Comparison of ENCODE assay signal across 12 cellular contexts in the genomic region with DNA sequence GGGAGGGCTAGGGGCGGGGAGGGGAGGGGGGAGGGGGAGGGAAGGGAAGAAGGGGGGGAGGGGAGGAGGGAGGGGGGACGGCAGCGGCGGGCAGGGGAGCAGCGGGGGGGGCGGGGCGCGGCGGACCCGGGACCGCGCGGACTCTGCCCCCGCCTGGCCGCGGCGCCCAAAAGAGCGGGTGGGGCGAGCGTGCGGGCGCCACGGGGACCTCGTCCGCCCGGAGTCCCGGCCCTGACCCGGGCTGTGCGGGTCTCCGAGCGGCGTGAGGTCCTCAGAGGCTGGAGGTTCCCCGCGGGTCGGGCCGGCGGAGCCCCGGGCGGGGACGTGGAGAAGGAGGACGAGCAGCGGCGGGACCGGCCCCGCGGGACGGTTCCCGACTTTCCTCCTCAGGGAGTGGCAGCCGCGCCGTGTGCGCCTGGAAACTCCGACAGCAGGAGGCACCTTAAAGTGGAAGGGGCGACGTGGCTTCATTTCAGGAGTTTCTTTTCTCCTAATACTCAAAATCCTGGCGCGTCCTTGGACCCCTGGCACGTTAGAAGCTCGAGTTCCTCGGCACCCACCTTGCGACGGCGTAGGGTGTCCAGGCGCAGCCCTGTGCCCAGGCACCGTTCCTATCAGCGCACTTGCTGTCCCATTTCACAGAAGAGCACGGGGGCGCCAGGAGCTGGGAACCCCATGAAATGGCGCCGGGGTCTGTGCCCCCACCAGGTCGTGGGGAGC. TPM values are rescaled to one million over a fixed set of nuclear protein-coding genes. Genes with fewer than 3 reads are reported as not detected.
A peak's percentile ranks its signal among the peaks of the same experiment; 100 is the strongest.
DNase-seq lines count a peak whose midpoint lies in the region; ATAC-seq and TF ChIP-seq lines count a peak whose summit lies in the region.
"Had no signal": no experiment of that assay in that cellular context is flagged by ENCODE, and none has a peak within 500 bp of the region (broad histone marks: within the 10 kb centered on the region; RNA-seq: fewer than 3 reads in every experiment).

No MANE protein-coding gene starts in this region.

- no peaks in the 10 kb centered on the region for H3K36me3 Mint-ChIP-seq in natural killer cell
- H3K36me3 Mint-ChIP-seq in natural killer cell treated with Interleukin-12 subunit alpha and Interleukin-12 subunit beta and Interleukin-15 and Interleukin-18, amount 100 ng/mL, for 72 hours = no peaks in the 10 kb centered on the region
- H3K36me3 Mint-ChIP-seq: naive thymus-derived CD4-positive, alpha-beta T cell had no signal

- TF ChIP-seq CTCF in natural killer cell (IDR thresholded peaks at IDR 0.05) = no peak
- no peak for TF ChIP-seq CTCF in body of pancreas (IDR thresholded peaks at IDR 0.05)
- TF ChIP-seq CTCF in mucosa of descending colon (IDR thresholded peaks at IDR 0.05) = no peak

- peaks cover 0 to 21% of the 10 kb centered on the region in 2 donors for H3K4me1 Mint-ChIP-seq in natural killer cell
- peaks cover 0 to 3% of the 10 kb centered on the region in 2 donors for H3K4me1 Mint-ChIP-seq in natural killer cell treated with Interleukin-12 subunit alpha and Interleukin-12 subunit beta and Interleukin-15 and Interleukin-18, amount 100 ng/mL, for 72 hours (ENCODE audit: low read depth in 2 of 2)

- H3K27me3 Mint-ChIP-seq in natural killer cell (ENCODE audit: low read depth in 2 of 2) = peaks cover 14 to 29% of the 10 kb centered on the region in 2 donors
- peaks cover 22 to 25% of the 10 kb centered on the region in 2 donors for H3K27me3 Mint-ChIP-seq in natural killer cell treated with Interleukin-12 subunit alpha and Interleukin-12 subunit beta and Interleukin-15 and Interleukin-18, amount 100 ng/mL, for 72 hours

- H3K9me3 Mint-ChIP-seq in natural killer cell = no peaks in the 10 kb centered on the region
- no peaks in the 10 kb centered on the region for H3K9me3 Mint-ChIP-seq in natural killer cell treated with Interleukin-12 subunit alpha and Interleukin-12 subunit beta and Interleukin-15 and Interleukin-18, amount 100 ng/mL, for 72 hours

- TF ChIP-seq POLR2A in body of pancreas (IDR thresholded peaks at IDR 0.05) = no peak

- no peak overlapping the region for H3K27ac Mint-ChIP-seq in natural killer cell
- H3K27ac Mint-ChIP-seq in natural killer cell treated with Interleukin-12 subunit alpha and Interleukin-12 subunit beta and Interleukin-15 and Interleukin-18, amount 100 ng/mL, for 72 hours = no peak overlapping the region
- H3K27ac Mint-ChIP-seq: naive thymus-derived CD4-positive, alpha-beta T cell had no signal

- ATAC-seq in natural killer cell = no peak
- no peak for ATAC-seq in natural killer cell treated with Interleukin-12 subunit alpha and Interleukin-12 subunit beta and Interleukin-15 and Interleukin-18, amount 100 ng/mL, for 72 hours
- ATAC-seq in body of pancreas = no peak
- peak; percentile 30 for ATAC-seq in mucosa of descending colon
- ATAC-seq in GM18519 (IDR thresholded peaks at IDR 0.05; ENCODE audit: low FRiP score, unreplicated experiment) = no peak
- ATAC-seq: naive thymus-derived CD4-positive, alpha-beta T cell had no signal

- H3K27ac ChIP-seq in body of pancreas = peak overlapping the region; percentile 55 to 69 (median 60)
- H3K27ac ChIP-seq: SJCRH30 had no signal

- 29 to 67% methylated on average over 3 to 58 of the region's 71 CpGs for WGBS in body of pancreas, 2 donors

- H3K4me1 ChIP-seq in body of pancreas (peaks cover 52% of the 10 kb centered on the region), mucosa of descending colon (ENCODE audit: low read depth) (peaks cover 31% of the 10 kb centered on the region)
- H3K4me1 ChIP-seq: SJCRH30 had no signal

- H3K4me3 ChIP-seq in body of pancreas (no peak overlapping the region), mucosa of descending colon (no peak overlapping the region)
- H3K4me3 ChIP-seq: SJCRH30 had no signal

- H3K4me3 Mint-ChIP-seq in natural killer cell = peak overlapping the region; percentile 50
- H3K4me3 Mint-ChIP-seq in natural killer cell treated with Interleukin-12 subunit alpha and Interleukin-12 subunit beta and Interleukin-15 and Interleukin-18, amount 100 ng/mL, for 72 hours = no peak overlapping the region

- H3K36me3 ChIP-seq in body of pancreas (replicated peaks in 1 of 2; ENCODE audit: insufficient read depth in 1 of 2, low read depth in 2 of 2) (no peaks in the 10 kb centered on the region), mucosa of descending colon (ENCODE audit: low read depth) (no peaks in the 10 kb centered on the region)
- H3K36me3 ChIP-seq: SJCRH30 had no signal

- peaks cover 0 to 15% of the 10 kb centered on the region in 2 donors for H3K27me3 ChIP-seq in body of pancreas
- H3K27me3 ChIP-seq: SJCRH30 had no signal

- H3K9me3 ChIP-seq in body of pancreas = no peaks in the 10 kb centered on the region
- H3K9me3 ChIP-seq in mucosa of descending colon = no peaks in the 10 kb centered on the region
- H3K9me3 ChIP-seq: SJCRH30 had no signal

- intact Hi-C loops in natural killer cell (cut with micrococcal nuclease) = no loop called here
- intact Hi-C loops in body of pancreas (cut with DNase I) = no loop called here
- intact Hi-C loops in mucosa of descending colon (cut with DNase I, micrococcal nuclease) = no loop called here

- DNase-seq in natural killer cell (no peak), body of pancreas (peak in 1 of 4 donors; percentile 58), mucosa of descending colon (peak in 2 of 3 donors; percentile 50 to 76), T-helper 9 cell (no peak), NCI-H1930 (lab: John Stamatoyannopoulos, UW) (no peak), HK-2 (ENCODE audit: unreplicated experiment) (no peak)
- no peak for DNase-seq in natural killer cell treated with Interleukin-12 subunit alpha and Interleukin-12 subunit beta and Interleukin-15 and Interleukin-18, amount 100 ng/mL, for 72 hours (ENCODE audit: low spot score)
- DNase-seq: activated T-cell treated with anti-CD3 and anti-CD28 coated beads, Interleukin-2, amount 50 U/mL, for 48 hours; islet precursor cell; naive thymus-derived CD4-positive, alpha-beta T cell; SJCRH30 had no signal

RNA-seq across cellular contexts. Expression of gene PLPP2, which starts 0.5 kb away (rescaled TPM):
- 1 to 10 TPM in 2 of 3 donors, under 1 TPM in 1; 0.85 to 6.2 (median 1.0) TPM for total RNA-seq in natural killer cell
- total RNA-seq in natural killer cell treated with Interleukin-12 subunit alpha and Interleukin-12 subunit beta and Interleukin-15 and Interleukin-18, amount 100 ng/mL, for 72 hours = under 1 TPM in 1 of 2 donors, not detected in 1; 0.05 TPM
- 10 to 100 TPM; 66.4 to 75.8 TPM for total RNA-seq in body of pancreas
- 100 to 1,000 TPM in 1 of 3 donors, 10 to 100 TPM in 2; 41.9 to 107 (median 75.4) TPM for total RNA-seq in mucosa of descending colon

RNA-seq across cellular contexts. Expression of gene MIER2, which starts 52.9 kb away (rescaled TPM):
- 10 to 100 TPM; 14.8 to 17.7 (median 15.4) TPM for total RNA-seq in natural killer cell
- 10 to 100 TPM; 26.2 to 39.4 TPM for total RNA-seq in natural killer cell treated with Interleukin-12 subunit alpha and Interleukin-12 subunit beta and Interleukin-15 and Interleukin-18, amount 100 ng/mL, for 72 hours
- total RNA-seq in body of pancreas = 1 to 10 TPM; 3.1 to 9.6 TPM
- 10 to 100 TPM; 13.4 to 28.3 (median 13.7) TPM for total RNA-seq in mucosa of descending colon

Comparison
In these comparisons a context has a peak if more than half of its experiments do, and no peak if none do; other contexts are left out.
1. DNase-seq: peak in mucosa of descending colon (2 of 3); none in natural killer cell (single experiment), natural killer cell treated with Interleukin-12 subunit alpha and Interleukin-12 subunit beta and Interleukin-15 and Interleukin-18, amount 100 ng/mL, for 72 hours (single experiment), T-helper 9 cell (single experiment), NCI-H1930 (0 of 2) and HK-2 (single experiment).
2. RNA of gene PLPP2, which starts 0.5 kb away (total RNA-seq): 66.4 to 75.8 TPM in body of pancreas and 41.9 to 107 TPM in mucosa of descending colon; 0.85 to 6.2 TPM in natural killer cell and 0.05 TPM in natural killer cell treated with Interleukin-12 subunit alpha and Interleukin-12 subunit beta and Interleukin-15 and Interleukin-18, amount 100 ng/mL, for 72 hours; every median in the first group is over 4 times any median in the second.